Comparison of ENCODE assay signal across 24 cellular contexts in genomic region chr1:43611950-43612349, GRCh38.
"Had no signal": no experiment of that assay in that cellular context is flagged by ENCODE, and none has a peak within 500 bp of the region (broad histone marks: within the 10 kb centered on the region; RNA-seq: fewer than 3 reads in every experiment).

No MANE protein-coding gene starts in this region.

- H3K27ac Mint-ChIP-seq: activated naive CD4-positive, alpha-beta T cell treated with anti-CD3 and anti-CD28 coated beads for 36 hours; activated naive CD8-positive, alpha-beta T cell treated with anti-CD3 and anti-CD28 coated beads, Interleukin-2, amount 10 ng/mL, durations not matched to agents 7 days and 5 days; activated T-cell treated with anti-CD3 and anti-CD28 coated beads, Interleukin-2, amount 50 U/mL, for 72 hours; natural killer cell; stimulated activated naive B cell treated with anti-CD40 and anti-IgM and Interleukin-4, amounts not matched to agents 10 μg/mL and 1 μg/mL and 100 μg/mL, for 72 hours had no signal

- H3K36me3 ChIP-seq: heart right ventricle, neutrophil had no signal

- H3K27ac ChIP-seq: coronary artery, epithelial cell of prostate, heart right ventricle, neutrophil, parathyroid adenoma, upper lobe of left lung had no signal

- H3K27me3 Mint-ChIP-seq: activated naive CD8-positive, alpha-beta T cell treated with anti-CD3 and anti-CD28 coated beads, Interleukin-2, amount 10 ng/mL, durations not matched to agents 7 days and 5 days had no signal

- DNase-seq: activated CD4-positive, alpha-beta T cell treated with anti-CD3 and anti-CD28 coated beads for 4 hours; activated CD4-positive, alpha-beta T cell treated with anti-CD3 and anti-CD28 coated beads, Interleukin-2, amount 50 U/mL, for 48 hours; activated CD4-positive, CD25-positive, alpha-beta regulatory T cell; activated effector memory CD4-positive, alpha-beta T cell treated with Interleukin-2 at 50 U/mL for 16 hours; activated naive CD4-positive, alpha-beta T cell treated with anti-CD3 and anti-CD28 coated beads for 36 hours; activated naive CD8-positive, alpha-beta T cell treated with anti-CD3 and anti-CD28 coated beads, Interleukin-2, amount 10 ng/mL, durations not matched to agents 7 days and 5 days; activated T-cell treated with anti-CD3 and anti-CD28 coated beads, Interleukin-2, amount 50 U/mL, for 72 hours; amniotic stem cell; cerebellar nuclear complex; heart right ventricle; islet precursor cell; left cardiac atrium; midbrain; natural killer cell; small intestine; stimulated activated CD4-positive, alpha-beta T cell treated with anti-CD3 and anti-CD28 coated beads, Interleukin-2, amount 100 ng/mL, for 24 hours; stimulated activated naive B cell treated with anti-CD40 and anti-IgM and Interleukin-4, amounts not matched to agents 10 μg/mL and 1 μg/mL and 100 μg/mL, for 72 hours; T-helper 9 cell; upper lobe of left lung had no signal

- H3K9me3 Mint-ChIP-seq: activated naive CD4-positive, alpha-beta T cell treated with anti-CD3 and anti-CD28 coated beads for 36 hours; activated naive CD8-positive, alpha-beta T cell treated with anti-CD3 and anti-CD28 coated beads, Interleukin-2, amount 10 ng/mL, durations not matched to agents 7 days and 5 days; activated T-cell treated with anti-CD3 and anti-CD28 coated beads, Interleukin-2, amount 50 U/mL, for 72 hours; natural killer cell; stimulated activated naive B cell treated with anti-CD40 and anti-IgM and Interleukin-4, amounts not matched to agents 10 μg/mL and 1 μg/mL and 100 μg/mL, for 72 hours had no signal

- H3K9me3 ChIP-seq: heart right ventricle, neutrophil, upper lobe of left lung had no signal

- H3K36me3 Mint-ChIP-seq: activated naive CD8-positive, alpha-beta T cell treated with anti-CD3 and anti-CD28 coated beads, Interleukin-2, amount 10 ng/mL, durations not matched to agents 7 days and 5 days; natural killer cell; stimulated activated naive B cell treated with anti-CD40 and anti-IgM and Interleukin-4, amounts not matched to agents 10 μg/mL and 1 μg/mL and 100 μg/mL, for 72 hours had no signal

- H3K4me1 Mint-ChIP-seq: activated naive CD8-positive, alpha-beta T cell treated with anti-CD3 and anti-CD28 coated beads, Interleukin-2, amount 10 ng/mL, durations not matched to agents 7 days and 5 days; stimulated activated naive B cell treated with anti-CD40 and anti-IgM and Interleukin-4, amounts not matched to agents 10 μg/mL and 1 μg/mL and 100 μg/mL, for 72 hours had no signal

- H3K27me3 ChIP-seq: heart right ventricle, neutrophil, upper lobe of left lung had no signal

- H3K4me1 ChIP-seq: heart right ventricle, parathyroid adenoma, upper lobe of left lung had no signal

- H3K4me3 Mint-ChIP-seq: activated naive CD4-positive, alpha-beta T cell treated with anti-CD3 and anti-CD28 coated beads for 36 hours; activated naive CD8-positive, alpha-beta T cell treated with anti-CD3 and anti-CD28 coated beads, Interleukin-2, amount 10 ng/mL, durations not matched to agents 7 days and 5 days; activated T-cell treated with anti-CD3 and anti-CD28 coated beads, Interleukin-2, amount 50 U/mL, for 72 hours; natural killer cell; stimulated activated naive B cell treated with anti-CD40 and anti-IgM and Interleukin-4, amounts not matched to agents 10 μg/mL and 1 μg/mL and 100 μg/mL, for 72 hours had no signal

- H3K4me3 ChIP-seq: coronary artery, heart right ventricle, upper lobe of left lung had no signal

- ATAC-seq: activated T-cell treated with anti-CD3 and anti-CD28 coated beads, Interleukin-2, amount 50 U/mL, for 72 hours; heart right ventricle; left cardiac atrium; natural killer cell; sciatic nerve; stimulated activated naive B cell treated with anti-CD40 and anti-IgM and Interleukin-4, amounts not matched to agents 10 μg/mL and 1 μg/mL and 100 μg/mL, for 72 hours had no signal
